Comparison of ENCODE assay signal across 15 cellular contexts in genomic region chr19:8302357-8302691, GRCh38. TPM values are rescaled to one million over a fixed set of nuclear protein-coding genes. Genes with fewer than 3 reads are reported as not detected.
A peak's percentile ranks its signal among the peaks of the same experiment; 100 is the strongest.
DNase-seq lines count a peak whose midpoint lies in the region; ATAC-seq and TF ChIP-seq lines count a peak whose summit lies in the region.
"Had no signal": no experiment of that assay in that cellular context is flagged by ENCODE, and none has a peak within 500 bp of the region (broad histone marks: within the 10 kb centered on the region; RNA-seq: fewer than 3 reads in every experiment).

No MANE protein-coding gene starts in this region.

- no peak overlapping the region for H3K27ac Mint-ChIP-seq in WTC11
- H3K27ac Mint-ChIP-seq in stimulated activated naive B cell treated with anti-CD40 and anti-IgM and Interleukin-4, amounts not matched to agents 10 μg/mL and 1 μg/mL and 100 μg/mL, for 72 hours: no peak overlapping the region
- H3K27ac Mint-ChIP-seq in mesothelial cell of epicardium: no peak overlapping the region
- H3K27ac Mint-ChIP-seq: activated CD8-positive, alpha-beta T cell treated with anti-CD3 and anti-CD28 coated beads for 36 hours; memory B cell had no signal

- TF ChIP-seq CTCF in WTC11 (IDR thresholded peaks at IDR 0.05) (no peak), mesothelial cell of epicardium (IDR thresholded peaks at IDR 0.05; ENCODE audit: unreplicated experiment) (no peak)

- no peak overlapping the region for H3K27ac ChIP-seq in right cardiac atrium (ENCODE audit: low read length)
- H3K27ac ChIP-seq: tibial artery had no signal

- CTCF ChIA-PET in WTC11 (lab: Charles Lee): interaction anchor here (0.6 to 1.3 kb wide), 2 partner anchors 278 to 313 kb away, joined by 3 read pairs; no protein-coding TSS in a partner anchor

- H3K4me1 Mint-ChIP-seq in WTC11 (peaks cover 24% of the 10 kb centered on the region), mesothelial cell of epicardium (peaks cover 4% of the 10 kb centered on the region)
- peaks cover 14 to 24% of the 10 kb centered on the region in 2 donors for H3K4me1 Mint-ChIP-seq in stimulated activated naive B cell treated with anti-CD40 and anti-IgM and Interleukin-4, amounts not matched to agents 10 μg/mL and 1 μg/mL and 100 μg/mL, for 72 hours

- POLR2A ChIA-PET in WTC11 (lab: Charles Lee): no interaction called here

- H3K27me3 Mint-ChIP-seq in WTC11 (ENCODE audit: low read depth) (no peaks in the 10 kb centered on the region), mesothelial cell of epicardium (ENCODE audit: low read depth) (no peaks in the 10 kb centered on the region)
- H3K27me3 Mint-ChIP-seq in stimulated activated naive B cell treated with anti-CD40 and anti-IgM and Interleukin-4, amounts not matched to agents 10 μg/mL and 1 μg/mL and 100 μg/mL, for 72 hours: no peaks in the 10 kb centered on the region
- H3K27me3 Mint-ChIP-seq: activated CD8-positive, alpha-beta T cell treated with anti-CD3 and anti-CD28 coated beads for 36 hours; memory B cell had no signal

- intact Hi-C loops in right cardiac atrium (cut with DNase I): no loop called here

- peak; percentile 44 for DNase-seq in activated CD8-positive, alpha-beta memory T cell treated with anti-CD3 and anti-CD28 coated beads, Interleukin-2, amount 50 U/mL, for 48 hours
- no peak for DNase-seq in activated CD8-positive, alpha-beta memory T cell treated with anti-CD3 and anti-CD28 coated beads, Interleukin-2, amount 50 U/mL, for 4 hours
- DNase-seq in WTC11 (ENCODE audit: low spot score) (peak; percentile 6), right cardiac atrium (peak in 2 of 3 donors; percentile 81 to 85), T1000 (lab: John Stamatoyannopoulos, UW) (no peak), mesothelial cell of epicardium (ENCODE audit: low spot score in 2 of 2, unreplicated experiment in 2 of 2) (no peak)
- peak; percentile 0 for DNase-seq in stimulated activated naive B cell treated with anti-CD40 and anti-IgM and Interleukin-4, amounts not matched to agents 10 μg/mL and 1 μg/mL and 100 μg/mL, for 72 hours
- DNase-seq: activated CD8-positive, alpha-beta T cell treated with anti-CD3 and anti-CD28 coated beads for 36 hours; amniotic stem cell; effector memory CD4-positive, alpha-beta T cell; glutamatergic neuron; NCI-H446 treated with DMSO at 0.1 percent for 48 hours had no signal

- no peak overlapping the region for H3K4me3 Mint-ChIP-seq in WTC11
- no peak overlapping the region for H3K4me3 Mint-ChIP-seq in stimulated activated naive B cell treated with anti-CD40 and anti-IgM and Interleukin-4, amounts not matched to agents 10 μg/mL and 1 μg/mL and 100 μg/mL, for 72 hours
- no peak overlapping the region for H3K4me3 Mint-ChIP-seq in mesothelial cell of epicardium
- H3K4me3 Mint-ChIP-seq: activated CD8-positive, alpha-beta T cell treated with anti-CD3 and anti-CD28 coated beads for 36 hours; memory B cell had no signal

- H3K9me3 Mint-ChIP-seq in WTC11 (no peaks in the 10 kb centered on the region), mesothelial cell of epicardium (no peaks in the 10 kb centered on the region)
- no peaks in the 10 kb centered on the region for H3K9me3 Mint-ChIP-seq in stimulated activated naive B cell treated with anti-CD40 and anti-IgM and Interleukin-4, amounts not matched to agents 10 μg/mL and 1 μg/mL and 100 μg/mL, for 72 hours
- H3K9me3 Mint-ChIP-seq: activated CD8-positive, alpha-beta T cell treated with anti-CD3 and anti-CD28 coated beads for 36 hours; memory B cell had no signal

- peaks cover 2% of the 10 kb centered on the region for H3K4me1 ChIP-seq in right cardiac atrium (ENCODE audit: control insufficient read depth, insufficient read depth, low read length)

- ATAC-seq in WTC11 (no peak), right cardiac atrium (peak; percentile 62 to 67), HG03135 (IDR thresholded peaks at IDR 0.05; ENCODE audit: unreplicated experiment) (no peak)
- no peak for ATAC-seq in stimulated activated naive B cell treated with anti-CD40 and anti-IgM and Interleukin-4, amounts not matched to agents 10 μg/mL and 1 μg/mL and 100 μg/mL, for 72 hours (replicated peaks)
- ATAC-seq: activated CD8-positive, alpha-beta T cell treated with anti-CD3 and anti-CD28 coated beads for 36 hours had no signal

- no peaks in the 10 kb centered on the region for H3K9me3 ChIP-seq in right cardiac atrium (ENCODE audit: control insufficient read depth, low read length)
- H3K9me3 ChIP-seq: tibial artery had no signal

- WGBS in right cardiac atrium: 34% methylated on average over 11 of the region's 11 CpGs

- no peak overlapping the region for H3K4me3 ChIP-seq in right cardiac atrium (ENCODE audit: low read length)
- H3K4me3 ChIP-seq: tibial artery had no signal

- H3K36me3 Mint-ChIP-seq in WTC11 (peaks cover 15% of the 10 kb centered on the region), mesothelial cell of epicardium (peaks cover 3% of the 10 kb centered on the region)
- peaks cover 14 to 20% of the 10 kb centered on the region in 2 donors for H3K36me3 Mint-ChIP-seq in stimulated activated naive B cell treated with anti-CD40 and anti-IgM and Interleukin-4, amounts not matched to agents 10 μg/mL and 1 μg/mL and 100 μg/mL, for 72 hours
- H3K36me3 Mint-ChIP-seq: memory B cell had no signal

- no peaks in the 10 kb centered on the region for H3K27me3 ChIP-seq in right cardiac atrium (ENCODE audit: control insufficient read depth, insufficient read depth)
- H3K27me3 ChIP-seq: tibial artery had no signal

TF ChIP-seq in WTC11, 78 proteins besides CTCF, POLR2A, EP300 and RAD21:
- TF ChIP-seq EMX1 (CRISPR knock-in tag; IDR thresholded peaks at IDR 0.05): no peak
- no peak for TF ChIP-seq NR2C2 (CRISPR knock-in tag; IDR thresholded peaks at IDR 0.05)
- TF ChIP-seq ATF2 (CRISPR knock-in tag; IDR thresholded peaks at IDR 0.05; ENCODE audit: borderline replicate concordance, low read depth): no peak
- TF ChIP-seq JUN (CRISPR knock-in tag; IDR thresholded peaks at IDR 0.05): no peak
- no peak for TF ChIP-seq USF2 (CRISPR knock-in tag; IDR thresholded peaks at IDR 0.05)
- no peak for TF ChIP-seq FOXP1 (CRISPR knock-in tag; IDR thresholded peaks at IDR 0.05; ENCODE audit: borderline replicate concordance)

RNA-seq across cellular contexts. Expression of gene CD320, which starts 5.8 kb away (rescaled TPM):
- 107 to 121 TPM (median 114 TPM) in 3 replicates for total RNA-seq in WTC11 (2021)
- total RNA-seq in right cardiac atrium: 10 to 100 TPM; 28.9 to 37.4 (median 32.6) TPM
- polyA plus RNA-seq in right cardiac atrium: 44.0 TPM
- total RNA-seq in mesothelial cell of epicardium: 42.0 to 44.5 TPM (median 42.8 TPM) in 3 replicates

RNA-seq across cellular contexts. Expression of gene NDUFA7, which starts 18.9 kb away (rescaled TPM):
- total RNA-seq in WTC11 (2021): 76.4 to 101 TPM (median 91.9 TPM) in 3 replicates
- total RNA-seq in right cardiac atrium: 10 to 100 TPM; 64.4 to 90.4 (median 74.0) TPM
- polyA plus RNA-seq in right cardiac atrium: 268 TPM
- 35.4 to 43.1 TPM (median 40.3 TPM) in 3 replicates for total RNA-seq in mesothelial cell of epicardium

RNA-seq across cellular contexts. Expression of gene RPS28, which starts 19.0 kb away (rescaled TPM):
- 2,082 to 2,373 TPM (median 2,292 TPM) in 3 replicates for total RNA-seq in WTC11 (2021)
- total RNA-seq in right cardiac atrium: 1,000 to 10,000 TPM in 2 of 4 donors, 100 to 1,000 TPM in 2; 887 to 1,230 (median 1,019) TPM
- polyA plus RNA-seq in right cardiac atrium: 621 TPM
- 1,343 to 1,395 TPM (median 1,352 TPM) in 3 replicates for total RNA-seq in mesothelial cell of epicardium

RNA-seq across cellular contexts. Expression of gene KANK3, which starts 40.7 kb away (rescaled TPM):
- total RNA-seq in WTC11 (2021) (7.8 to 8.0 TPM (median 8.0 TPM) in 3 replicates), right cardiac atrium (10 to 100 TPM; 10.1 to 14.0 (median 13.2) TPM), mesothelial cell of epicardium (1.8 to 2.3 TPM (median 2.1 TPM) in 3 replicates)
- polyA plus RNA-seq in right cardiac atrium: 12.5 TPM

Comparison
In these comparisons a context has a peak if more than half of its experiments do, and no peak if none do; other contexts are left out.
1. DNase-seq: peak in activated CD8-positive, alpha-beta memory T cell treated with anti-CD3 and anti-CD28 coated beads, Interleukin-2, amount 50 U/mL, for 48 hours (single experiment), WTC11 (single experiment), right cardiac atrium (2 of 3) and stimulated activated naive B cell treated with anti-CD40 and anti-IgM and Interleukin-4, amounts not matched to agents 10 μg/mL and 1 μg/mL and 100 μg/mL, for 72 hours (single experiment); none in activated CD8-positive, alpha-beta memory T cell treated with anti-CD3 and anti-CD28 coated beads, Interleukin-2, amount 50 U/mL, for 4 hours (single experiment), T1000 (single experiment) and mesothelial cell of epicardium (0 of 2).
2. ATAC-seq: peak in right cardiac atrium (2 of 2); none in WTC11 (single experiment), stimulated activated naive B cell treated with anti-CD40 and anti-IgM and Interleukin-4, amounts not matched to agents 10 μg/mL and 1 μg/mL and 100 μg/mL, for 72 hours (0 of 2) and HG03135 (single experiment).